1 cellular context compared by ENCODE assay signal in genomic region chr17:42531455-42532354, GRCh38.
TF ChIP-seq lines count a peak whose summit lies in the region.

No MANE protein-coding gene starts in this region.

TF ChIP-seq in H1, 55 proteins besides CTCF, POLR2A, EP300 and RAD21:
- TF ChIP-seq KDM1A (IDR thresholded peaks at IDR 0.05; ENCODE audit: borderline replicate concordance, low read length) (no peak), RFX5 (IDR thresholded peaks at IDR 0.05; ENCODE audit: borderline replicate concordance, low read depth, low read length) (no peak), POLR2AphosphoS5 (IDR thresholded peaks at IDR 0.05; ENCODE audit: low read depth, low read length) (no peak), SP1 (IDR thresholded peaks at IDR 0.05; ENCODE audit: low read depth, low read length) (no peak), KDM5A (IDR thresholded peaks at IDR 0.05; ENCODE audit: low read length) (no peak), ATF2 (IDR thresholded peaks at IDR 0.05; ENCODE audit: low read length) (no peak), EGR1 (IDR thresholded peaks at IDR 0.05; ENCODE audit: borderline replicate concordance, low read depth, low read length) (no peak), CTBP2 (IDR thresholded peaks at IDR 0.05; ENCODE audit: borderline replicate concordance, insufficient read depth, insufficient read length, low read length) (no peak), SP4 (IDR thresholded peaks at IDR 0.05; ENCODE audit: low read length) (no peak), CHD7 (IDR thresholded peaks at IDR 0.05; ENCODE audit: insufficient replicate concordance, low read length) (no peak), SAP30 (IDR thresholded peaks at IDR 0.05; ENCODE audit: insufficient read depth, insufficient replicate concordance, low read length) (no peak), TCF12 (IDR thresholded peaks at IDR 0.05; ENCODE audit: low read depth, low read length) (no peak), E2F6 (IDR thresholded peaks at IDR 0.05) (no peak; the same call in 1 of the 2 replicates), TBP (IDR thresholded peaks at IDR 0.05; ENCODE audit: low read depth, low read length) (no peak), JUN (IDR thresholded peaks at IDR 0.05; ENCODE audit: low read depth, low read length) (no peak), ZNF274 (IDR thresholded peaks at IDR 0.05; ENCODE audit: borderline replicate concordance, extremely low read depth, low read length) (no peak), RNF2 (IDR thresholded peaks at IDR 0.05; ENCODE audit: borderline replicate concordance, low read depth, low read length, missing control alignments, poor library complexity, severe bottlenecking) (no peak), RBBP5 (IDR thresholded peaks at IDR 0.05; ENCODE audit: borderline replicate concordance, low read depth, low read length) (no peak), ASH2L (IDR thresholded peaks at IDR 0.05; ENCODE audit: low read length) (no peak), KDM4A (IDR thresholded peaks at IDR 0.05; ENCODE audit: low read depth, low read length, severe bottlenecking) (no peak)
